12 cellular contexts compared by ENCODE assay signal in the genomic region with DNA sequence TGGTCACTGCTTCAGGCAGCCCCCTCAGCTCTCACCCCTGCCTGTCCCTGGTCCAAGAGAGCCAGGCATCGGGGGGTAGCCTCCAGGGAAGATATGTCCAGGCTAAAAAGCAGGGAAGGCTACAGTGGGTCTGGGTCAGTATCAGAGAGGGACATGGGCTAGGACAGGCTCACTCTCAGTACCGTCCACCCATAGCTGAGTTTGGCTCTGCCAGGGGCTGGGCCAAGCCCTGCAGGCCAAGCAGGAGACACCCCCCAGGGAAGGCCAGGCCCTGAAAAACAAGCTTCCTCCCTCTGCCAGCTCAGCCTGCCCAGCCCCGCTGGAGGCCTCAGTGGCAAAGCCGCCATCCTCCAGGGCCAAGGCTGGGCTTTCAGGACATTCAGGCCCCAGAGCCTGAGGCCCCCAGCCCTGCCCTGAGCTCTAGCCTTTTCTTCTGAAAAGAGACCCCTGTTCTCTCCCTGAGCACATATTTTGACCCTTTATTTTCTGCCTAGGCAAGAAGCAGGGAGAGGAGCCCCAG.
"Had no signal": no experiment of that assay in that cellular context is flagged by ENCODE, and none has a peak within 500 bp of the region (broad histone marks: within the 10 kb centered on the region; RNA-seq: fewer than 3 reads in every experiment).

No MANE protein-coding gene starts in this region.

- H3K4me2 ChIP-seq: smooth muscle cell had no signal

- ATAC-seq: effector memory CD8-positive, alpha-beta T cell; foreskin keratinocyte; left lobe of liver had no signal

- DNase-seq: effector memory CD8-positive, alpha-beta T cell; foreskin keratinocyte; mammary epithelial cell; midbrain; nephron progenitor cell; stimulated activated CD4-positive, alpha-beta T cell treated with anti-CD3 and anti-CD28 coated beads, Interleukin-2, amount 100 ng/mL, for 48 hours; stimulated activated naive CD4-positive, alpha-beta T cell treated with Interleukin-2 at 50 U/mL for 16 hours; upper lobe of left lung; uterus had no signal

- H3K4me3 ChIP-seq: smooth muscle cell, upper lobe of left lung, uterus had no signal

- H3K27me3 ChIP-seq: foreskin keratinocyte, neutrophil, upper lobe of left lung, uterus had no signal

- H3K36me3 ChIP-seq: neutrophil, upper lobe of left lung, uterus had no signal

- H3K9me3 ChIP-seq: neutrophil, upper lobe of left lung, uterus had no signal

- H3K27ac ChIP-seq: foreskin keratinocyte, neutrophil, upper lobe of left lung, uterus had no signal
